1 cellular context compared by ENCODE assay signal in the genomic region with DNA sequence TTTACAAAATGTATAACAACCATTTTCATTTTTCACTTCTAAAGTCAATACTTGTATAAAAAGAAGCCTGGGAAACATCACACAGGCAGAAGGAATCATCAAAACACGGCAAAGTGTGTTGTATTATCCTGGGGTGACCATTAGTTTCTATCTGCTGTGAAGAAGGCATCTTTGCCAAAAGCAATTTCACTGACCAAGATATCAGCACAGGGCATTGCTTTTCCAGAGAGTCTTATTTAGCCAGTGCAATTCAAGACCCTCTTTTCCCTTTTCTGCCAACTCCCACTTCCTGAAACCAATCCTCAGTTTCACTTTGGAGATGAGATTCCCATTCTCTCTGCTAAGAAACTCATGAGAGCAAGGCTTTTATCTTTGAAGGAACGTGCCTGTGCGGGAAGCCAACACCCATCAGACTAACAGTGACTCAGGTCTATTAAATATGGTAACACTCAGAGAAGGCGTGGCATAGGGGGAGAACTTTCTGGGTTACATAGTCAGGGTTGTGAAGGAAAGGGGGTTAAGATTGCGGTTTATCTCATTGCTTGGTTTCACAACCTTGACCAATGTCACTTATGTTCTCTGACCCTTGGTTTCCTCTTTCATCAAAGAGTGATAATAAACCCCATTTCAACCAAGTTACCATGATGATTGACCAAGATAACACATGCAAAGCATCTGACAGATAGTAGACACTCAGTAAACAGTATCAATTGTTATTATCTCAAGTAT.
TF ChIP-seq lines count a peak whose summit lies in the region.

No MANE protein-coding gene starts in this region.

TF ChIP-seq in K562, 482 proteins besides CTCF, POLR2A, EP300 and RAD21 (continued from another document and continues in another):
- TF ChIP-seq, protein P1, sequence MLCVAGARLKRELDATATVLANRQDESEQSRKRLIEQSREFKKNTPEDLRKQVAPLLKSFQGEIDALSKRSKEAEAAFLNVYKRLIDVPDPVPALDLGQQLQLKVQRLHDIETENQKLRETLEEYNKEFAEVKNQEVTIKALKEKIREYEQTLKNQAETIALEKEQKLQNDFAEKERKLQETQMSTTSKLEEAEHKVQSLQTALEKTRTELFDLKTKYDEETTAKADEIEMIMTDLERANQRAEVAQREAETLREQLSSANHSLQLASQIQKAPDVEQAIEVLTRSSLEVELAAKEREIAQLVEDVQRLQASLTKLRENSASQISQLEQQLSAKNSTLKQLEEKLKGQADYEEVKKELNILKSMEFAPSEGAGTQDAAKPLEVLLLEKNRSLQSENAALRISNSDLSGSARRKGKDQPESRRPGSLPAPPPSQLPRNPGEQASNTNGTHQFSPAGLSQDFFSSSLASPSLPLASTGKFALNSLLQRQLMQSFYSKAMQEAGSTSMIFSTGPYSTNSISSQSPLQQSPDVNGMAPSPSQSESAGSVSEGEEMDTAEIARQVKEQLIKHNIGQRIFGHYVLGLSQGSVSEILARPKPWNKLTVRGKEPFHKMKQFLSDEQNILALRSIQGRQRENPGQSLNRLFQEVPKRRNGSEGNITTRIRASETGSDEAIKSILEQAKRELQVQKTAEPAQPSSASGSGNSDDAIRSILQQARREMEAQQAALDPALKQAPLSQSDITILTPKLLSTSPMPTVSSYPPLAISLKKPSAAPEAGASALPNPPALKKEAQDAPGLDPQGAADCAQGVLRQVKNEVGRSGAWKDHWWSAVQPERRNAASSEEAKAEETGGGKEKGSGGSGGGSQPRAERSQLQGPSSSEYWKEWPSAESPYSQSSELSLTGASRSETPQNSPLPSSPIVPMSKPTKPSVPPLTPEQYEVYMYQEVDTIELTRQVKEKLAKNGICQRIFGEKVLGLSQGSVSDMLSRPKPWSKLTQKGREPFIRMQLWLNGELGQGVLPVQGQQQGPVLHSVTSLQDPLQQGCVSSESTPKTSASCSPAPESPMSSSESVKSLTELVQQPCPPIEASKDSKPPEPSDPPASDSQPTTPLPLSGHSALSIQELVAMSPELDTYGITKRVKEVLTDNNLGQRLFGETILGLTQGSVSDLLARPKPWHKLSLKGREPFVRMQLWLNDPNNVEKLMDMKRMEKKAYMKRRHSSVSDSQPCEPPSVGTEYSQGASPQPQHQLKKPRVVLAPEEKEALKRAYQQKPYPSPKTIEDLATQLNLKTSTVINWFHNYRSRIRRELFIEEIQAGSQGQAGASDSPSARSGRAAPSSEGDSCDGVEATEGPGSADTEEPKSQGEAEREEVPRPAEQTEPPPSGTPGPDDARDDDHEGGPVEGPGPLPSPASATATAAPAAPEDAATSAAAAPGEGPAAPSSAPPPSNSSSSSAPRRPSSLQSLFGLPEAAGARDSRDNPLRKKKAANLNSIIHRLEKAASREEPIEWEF (CRISPR knock-in tag; IDR thresholded peaks at IDR 0.05), result no peak
- no peak for TF ChIP-seq HOXB6 (CRISPR knock-in tag; IDR thresholded peaks at IDR 0.05; ENCODE audit: borderline replicate concordance)
- no peak for TF ChIP-seq CEBPG (CRISPR knock-in tag; IDR thresholded peaks at IDR 0.05)
- peak; percentile 57 to 88 for TF ChIP-seq CEBPG (tag; conservative IDR thresholded peaks at IDR 0.05 in 1 of 2, IDR thresholded peaks at IDR 0.05 in 1 of 2)
- peak; percentile 89 for TF ChIP-seq CBFA2T3 (IDR thresholded peaks at IDR 0.05)
- TF ChIP-seq NONO (IDR thresholded peaks at IDR 0.05; ENCODE audit: low read depth in 2 of 2, low read length in 1 of 2), result no peak
- no peak for TF ChIP-seq ZNF668 (CRISPR knock-in tag; IDR thresholded peaks at IDR 0.05)
- TF ChIP-seq ZNF212 (CRISPR knock-in tag; IDR thresholded peaks at IDR 0.05), result no peak
- no peak for TF ChIP-seq ZKSCAN8 (CRISPR knock-in tag; IDR thresholded peaks at IDR 0.05)
- TF ChIP-seq, protein P2, sequence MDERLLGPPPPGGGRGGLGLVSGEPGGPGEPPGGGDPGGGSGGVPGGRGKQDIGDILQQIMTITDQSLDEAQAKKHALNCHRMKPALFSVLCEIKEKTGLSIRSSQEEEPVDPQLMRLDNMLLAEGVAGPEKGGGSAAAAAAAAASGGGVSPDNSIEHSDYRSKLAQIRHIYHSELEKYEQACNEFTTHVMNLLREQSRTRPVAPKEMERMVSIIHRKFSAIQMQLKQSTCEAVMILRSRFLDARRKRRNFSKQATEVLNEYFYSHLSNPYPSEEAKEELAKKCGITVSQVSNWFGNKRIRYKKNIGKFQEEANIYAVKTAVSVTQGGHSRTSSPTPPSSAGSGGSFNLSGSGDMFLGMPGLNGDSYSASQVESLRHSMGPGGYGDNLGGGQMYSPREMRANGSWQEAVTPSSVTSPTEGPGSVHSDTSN (CRISPR knock-in tag; IDR thresholded peaks at IDR 0.05; ENCODE audit: low read depth), result no peak
- TF ChIP-seq, protein P2 (tag; conservative IDR thresholded peaks at IDR 0.05; ENCODE audit: low read depth), result no peak
- TF ChIP-seq ZNF586 (CRISPR knock-in tag; conservative IDR thresholded peaks at IDR 0.05), result no peak
- TF ChIP-seq ILK (tag; IDR thresholded peaks at IDR 0.05; ENCODE audit: borderline replicate concordance, low read depth), result no peak
- no peak for TF ChIP-seq ZNF444 (CRISPR knock-in tag; IDR thresholded peaks at IDR 0.05)
- TF ChIP-seq ZNF699 (CRISPR knock-in tag; IDR thresholded peaks at IDR 0.05; ENCODE audit: insufficient replicate concordance), result no peak
- TF ChIP-seq TCF7 (IDR thresholded peaks at IDR 0.05; ENCODE audit: borderline replicate concordance), result no peak
- no peak for TF ChIP-seq PRPF4 (IDR thresholded peaks at IDR 0.05; ENCODE audit: insufficient read depth, low read depth, low read length, poor library complexity, severe bottlenecking)
- no peak for TF ChIP-seq MIER1 (IDR thresholded peaks at IDR 0.05; ENCODE audit: low read depth)
- TF ChIP-seq LCOR (CRISPR knock-in tag; IDR thresholded peaks at IDR 0.05), result no peak
- TF ChIP-seq TSC22D4 (tag; IDR thresholded peaks at IDR 0.05), result no peak
- TF ChIP-seq, protein P3, sequence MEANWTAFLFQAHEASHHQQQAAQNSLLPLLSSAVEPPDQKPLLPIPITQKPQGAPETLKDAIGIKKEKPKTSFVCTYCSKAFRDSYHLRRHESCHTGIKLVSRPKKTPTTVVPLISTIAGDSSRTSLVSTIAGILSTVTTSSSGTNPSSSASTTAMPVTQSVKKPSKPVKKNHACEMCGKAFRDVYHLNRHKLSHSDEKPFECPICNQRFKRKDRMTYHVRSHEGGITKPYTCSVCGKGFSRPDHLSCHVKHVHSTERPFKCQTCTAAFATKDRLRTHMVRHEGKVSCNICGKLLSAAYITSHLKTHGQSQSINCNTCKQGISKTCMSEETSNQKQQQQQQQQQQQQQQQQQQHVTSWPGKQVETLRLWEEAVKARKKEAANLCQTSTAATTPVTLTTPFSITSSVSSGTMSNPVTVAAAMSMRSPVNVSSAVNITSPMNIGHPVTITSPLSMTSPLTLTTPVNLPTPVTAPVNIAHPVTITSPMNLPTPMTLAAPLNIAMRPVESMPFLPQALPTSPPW (CRISPR knock-in tag; IDR thresholded peaks at IDR 0.05), result peak; percentile 12; the same call in 1 of the 2 replicates
- no peak for TF ChIP-seq BRD4 (IDR thresholded peaks at IDR 0.05)
- TF ChIP-seq ZNF830 (CRISPR knock-in tag; IDR thresholded peaks at IDR 0.05), result no peak
- no peak for TF ChIP-seq CHD1 (IDR thresholded peaks at IDR 0.05; ENCODE audit: low read length)
- TF ChIP-seq LARP7 (IDR thresholded peaks at IDR 0.05), result no peak
- TF ChIP-seq, protein P4, sequence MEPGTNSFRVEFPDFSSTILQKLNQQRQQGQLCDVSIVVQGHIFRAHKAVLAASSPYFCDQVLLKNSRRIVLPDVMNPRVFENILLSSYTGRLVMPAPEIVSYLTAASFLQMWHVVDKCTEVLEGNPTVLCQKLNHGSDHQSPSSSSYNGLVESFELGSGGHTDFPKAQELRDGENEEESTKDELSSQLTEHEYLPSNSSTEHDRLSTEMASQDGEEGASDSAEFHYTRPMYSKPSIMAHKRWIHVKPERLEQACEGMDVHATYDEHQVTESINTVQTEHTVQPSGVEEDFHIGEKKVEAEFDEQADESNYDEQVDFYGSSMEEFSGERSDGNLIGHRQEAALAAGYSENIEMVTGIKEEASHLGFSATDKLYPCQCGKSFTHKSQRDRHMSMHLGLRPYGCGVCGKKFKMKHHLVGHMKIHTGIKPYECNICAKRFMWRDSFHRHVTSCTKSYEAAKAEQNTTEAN (CRISPR knock-in tag; IDR thresholded peaks at IDR 0.05), result no peak
- TF ChIP-seq, protein P5, sequence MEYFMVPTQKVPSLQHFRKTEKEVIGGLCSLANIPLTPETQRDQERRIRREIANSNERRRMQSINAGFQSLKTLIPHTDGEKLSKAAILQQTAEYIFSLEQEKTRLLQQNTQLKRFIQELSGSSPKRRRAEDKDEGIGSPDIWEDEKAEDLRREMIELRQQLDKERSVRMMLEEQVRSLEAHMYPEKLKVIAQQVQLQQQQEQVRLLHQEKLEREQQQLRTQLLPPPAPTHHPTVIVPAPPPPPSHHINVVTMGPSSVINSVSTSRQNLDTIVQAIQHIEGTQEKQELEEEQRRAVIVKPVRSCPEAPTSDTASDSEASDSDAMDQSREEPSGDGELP (CRISPR knock-in tag; IDR thresholded peaks at IDR 0.05; ENCODE audit: borderline replicate concordance), result no peak
- TF ChIP-seq, protein P6, sequence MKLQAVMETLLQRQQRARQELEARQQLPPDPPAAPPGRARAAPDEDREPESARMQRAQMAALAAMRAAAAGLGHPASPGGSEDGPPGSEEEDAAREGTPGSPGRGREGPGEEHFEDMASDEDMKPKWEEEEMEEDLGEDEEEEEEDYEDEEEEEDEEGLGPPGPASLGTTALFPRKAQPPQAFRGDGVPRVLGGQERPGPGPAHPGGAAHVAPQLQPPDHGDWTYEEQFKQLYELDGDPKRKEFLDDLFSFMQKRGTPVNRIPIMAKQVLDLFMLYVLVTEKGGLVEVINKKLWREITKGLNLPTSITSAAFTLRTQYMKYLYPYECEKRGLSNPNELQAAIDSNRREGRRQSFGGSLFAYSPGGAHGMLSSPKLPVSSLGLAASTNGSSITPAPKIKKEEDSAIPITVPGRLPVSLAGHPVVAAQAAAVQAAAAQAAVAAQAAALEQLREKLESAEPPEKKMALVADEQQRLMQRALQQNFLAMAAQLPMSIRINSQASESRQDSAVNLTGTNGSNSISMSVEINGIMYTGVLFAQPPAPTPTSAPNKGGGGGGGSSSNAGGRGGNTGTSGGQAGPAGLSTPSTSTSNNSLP (IDR thresholded peaks at IDR 0.05; ENCODE audit: borderline replicate concordance, low read depth, low read length), result peak; percentile 51; the same call in 1 of the 2 replicates
- TF ChIP-seq, protein P7, sequence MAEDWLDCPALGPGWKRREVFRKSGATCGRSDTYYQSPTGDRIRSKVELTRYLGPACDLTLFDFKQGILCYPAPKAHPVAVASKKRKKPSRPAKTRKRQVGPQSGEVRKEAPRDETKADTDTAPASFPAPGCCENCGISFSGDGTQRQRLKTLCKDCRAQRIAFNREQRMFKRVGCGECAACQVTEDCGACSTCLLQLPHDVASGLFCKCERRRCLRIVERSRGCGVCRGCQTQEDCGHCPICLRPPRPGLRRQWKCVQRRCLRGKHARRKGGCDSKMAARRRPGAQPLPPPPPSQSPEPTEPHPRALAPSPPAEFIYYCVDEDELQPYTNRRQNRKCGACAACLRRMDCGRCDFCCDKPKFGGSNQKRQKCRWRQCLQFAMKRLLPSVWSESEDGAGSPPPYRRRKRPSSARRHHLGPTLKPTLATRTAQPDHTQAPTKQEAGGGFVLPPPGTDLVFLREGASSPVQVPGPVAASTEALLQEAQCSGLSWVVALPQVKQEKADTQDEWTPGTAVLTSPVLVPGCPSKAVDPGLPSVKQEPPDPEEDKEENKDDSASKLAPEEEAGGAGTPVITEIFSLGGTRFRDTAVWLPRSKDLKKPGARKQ (CRISPR knock-in tag; IDR thresholded peaks at IDR 0.05), result no peak
- TF ChIP-seq TEAD4 (IDR thresholded peaks at IDR 0.05; ENCODE audit: low read length), result peak; percentile 90
- no peak for TF ChIP-seq TEAD4 (CRISPR knock-in tag; IDR thresholded peaks at IDR 0.05; ENCODE audit: borderline replicate concordance)
- TF ChIP-seq, protein P8, sequence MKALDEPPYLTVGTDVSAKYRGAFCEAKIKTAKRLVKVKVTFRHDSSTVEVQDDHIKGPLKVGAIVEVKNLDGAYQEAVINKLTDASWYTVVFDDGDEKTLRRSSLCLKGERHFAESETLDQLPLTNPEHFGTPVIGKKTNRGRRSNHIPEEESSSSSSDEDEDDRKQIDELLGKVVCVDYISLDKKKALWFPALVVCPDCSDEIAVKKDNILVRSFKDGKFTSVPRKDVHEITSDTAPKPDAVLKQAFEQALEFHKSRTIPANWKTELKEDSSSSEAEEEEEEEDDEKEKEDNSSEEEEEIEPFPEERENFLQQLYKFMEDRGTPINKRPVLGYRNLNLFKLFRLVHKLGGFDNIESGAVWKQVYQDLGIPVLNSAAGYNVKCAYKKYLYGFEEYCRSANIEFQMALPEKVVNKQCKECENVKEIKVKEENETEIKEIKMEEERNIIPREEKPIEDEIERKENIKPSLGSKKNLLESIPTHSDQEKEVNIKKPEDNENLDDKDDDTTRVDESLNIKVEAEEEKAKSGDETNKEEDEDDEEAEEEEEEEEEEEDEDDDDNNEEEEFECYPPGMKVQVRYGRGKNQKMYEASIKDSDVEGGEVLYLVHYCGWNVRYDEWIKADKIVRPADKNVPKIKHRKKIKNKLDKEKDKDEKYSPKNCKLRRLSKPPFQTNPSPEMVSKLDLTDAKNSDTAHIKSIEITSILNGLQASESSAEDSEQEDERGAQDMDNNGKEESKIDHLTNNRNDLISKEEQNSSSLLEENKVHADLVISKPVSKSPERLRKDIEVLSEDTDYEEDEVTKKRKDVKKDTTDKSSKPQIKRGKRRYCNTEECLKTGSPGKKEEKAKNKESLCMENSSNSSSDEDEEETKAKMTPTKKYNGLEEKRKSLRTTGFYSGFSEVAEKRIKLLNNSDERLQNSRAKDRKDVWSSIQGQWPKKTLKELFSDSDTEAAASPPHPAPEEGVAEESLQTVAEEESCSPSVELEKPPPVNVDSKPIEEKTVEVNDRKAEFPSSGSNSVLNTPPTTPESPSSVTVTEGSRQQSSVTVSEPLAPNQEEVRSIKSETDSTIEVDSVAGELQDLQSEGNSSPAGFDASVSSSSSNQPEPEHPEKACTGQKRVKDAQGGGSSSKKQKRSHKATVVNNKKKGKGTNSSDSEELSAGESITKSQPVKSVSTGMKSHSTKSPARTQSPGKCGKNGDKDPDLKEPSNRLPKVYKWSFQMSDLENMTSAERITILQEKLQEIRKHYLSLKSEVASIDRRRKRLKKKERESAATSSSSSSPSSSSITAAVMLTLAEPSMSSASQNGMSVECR (CRISPR knock-in tag; IDR thresholded peaks at IDR 0.05), result no peak
- TF ChIP-seq NR2C2 (CRISPR knock-in tag; IDR thresholded peaks at IDR 0.05), result no peak
- TF ChIP-seq NR2C2 (tag; IDR thresholded peaks at IDR 0.05), result no peak; the same call in 1 of the 2 replicates
- TF ChIP-seq ETV6 (IDR thresholded peaks at IDR 0.05; ENCODE audit: borderline replicate concordance in 1 of 2, low read depth in 2 of 2, low read length in 1 of 2), result no peak
- TF ChIP-seq ETV6 (CRISPR knock-in tag; IDR thresholded peaks at IDR 0.05; ENCODE audit: borderline replicate concordance), result no peak
